In the genomic region with DNA sequence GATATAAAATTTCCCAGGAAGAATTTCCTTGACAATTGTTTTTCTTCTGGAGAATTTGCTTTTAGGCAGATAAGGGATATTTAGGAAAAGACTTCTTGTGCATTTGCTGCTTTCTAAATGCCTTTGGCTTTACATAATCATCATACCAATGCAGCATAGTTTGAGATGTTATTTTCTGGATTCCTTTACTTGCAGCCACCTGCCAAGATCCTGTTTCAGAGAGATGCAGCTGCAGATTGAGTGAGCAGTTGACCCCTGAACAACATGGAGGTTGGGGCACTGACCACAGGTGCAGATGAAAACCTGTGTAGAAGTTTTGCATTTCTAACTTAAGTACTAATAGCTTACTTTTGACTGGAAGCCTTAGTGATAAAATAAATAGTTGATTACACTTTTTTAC, we compare ENCODE assay signal across 20 cellular contexts.
"Had no signal": no experiment of that assay in that cellular context is flagged by ENCODE, and none has a peak within 500 bp of the region (broad histone marks: within the 10 kb centered on the region; RNA-seq: fewer than 3 reads in every experiment).

No MANE protein-coding gene starts in this region.

- H3K27ac ChIP-seq: coronary artery, dorsolateral prefrontal cortex, esophagus muscularis mucosa, gastrocnemius medialis, heart right ventricle, left lung, lower lobe of right lung had no signal

- FAIRE-seq: colon, islet of Langerhans, keratinocyte had no signal

- H3K4me3 ChIP-seq: coronary artery, dorsolateral prefrontal cortex, esophagus muscularis mucosa, gastrocnemius medialis, heart right ventricle, left lung, lower lobe of right lung, mucosa of descending colon had no signal

- H3K36me3 ChIP-seq: esophagus muscularis mucosa, gastrocnemius medialis, heart right ventricle, left lung, lower lobe of right lung had no signal

- H3K27me3 ChIP-seq: gastrocnemius medialis, left lung had no signal

- ATAC-seq: gastrocnemius medialis, heart right ventricle, left cardiac atrium, left lung, left ventricle myocardium superior, lower lobe of right lung, mucosa of descending colon had no signal

- H3K4me1 ChIP-seq: esophagus muscularis mucosa, gastrocnemius medialis, heart right ventricle, left lung, lower lobe of right lung had no signal

- DNase-seq: dorsolateral prefrontal cortex; effector CD4-positive, alpha-beta T cell; effector memory CD4-positive, alpha-beta T cell; foreskin melanocyte; gastrocnemius medialis; glutamatergic neuron; head of caudate nucleus; heart right ventricle; hippocampal formation; left cardiac atrium; left lung; left ventricle myocardium superior; lower lobe of right lung; mesenchymal stem cell; mucosa of descending colon had no signal

- H3K9me3 ChIP-seq: esophagus muscularis mucosa, gastrocnemius medialis, heart right ventricle, left lung, lower lobe of right lung, mucosa of descending colon had no signal
